ENCODE assay signal across 19 cellular contexts in genomic region chr4:3417448-3417847, GRCh38. TPM values are rescaled to one million over a fixed set of nuclear protein-coding genes. Genes with fewer than 3 reads are reported as not detected.
DNase-seq lines count a peak whose midpoint lies in the region; ATAC-seq and TF ChIP-seq lines count a peak whose summit lies in the region.
"Had no signal": no experiment of that assay in that cellular context is flagged by ENCODE, and none has a peak within 500 bp of the region (broad histone marks: within the 10 kb centered on the region; RNA-seq: fewer than 3 reads in every experiment).

No MANE protein-coding gene starts in this region.

- H3K27ac ChIP-seq in BLaER1 (0 out of 2 replicates have a peak overlapping the region, but pooled peaks have one; percentile 14), IMR-90 (ENCODE audit: insufficient read depth, low read length) (no peak overlapping the region), osteoblast (ENCODE audit: low read depth, low read length) (no peak overlapping the region)
- H3K27ac ChIP-seq: HL-60 had no signal

- H4K8ac ChIP-seq in IMR-90 (ENCODE audit: low read depth in 2 of 2, low read length in 2 of 2) = no peak overlapping the region

- H2BK15ac ChIP-seq in IMR-90 (ENCODE audit: low read depth, low read length) = no peak overlapping the region

- peaks cover 12% of the 10 kb centered on the region for H3K4me1 Mint-ChIP-seq in glutamatergic neuron (ENCODE audit: low read depth, unreplicated experiment)
- H3K4me1 Mint-ChIP-seq: CD4-positive, alpha-beta memory T cell had no signal

- peaks cover 0 to 9% of the 10 kb centered on the region in 2 experiments; a peak in 2 of 4 replicates for H3K79me1 ChIP-seq in IMR-90 (ENCODE audit: low read depth in 1 of 2, low read length in 2 of 2)

- no peak overlapping the region for H3K14ac ChIP-seq in IMR-90 (replicated peaks; ENCODE audit: low read depth, low read length)

- H2AK5ac ChIP-seq in IMR-90 (ENCODE audit: low read depth, low read length) = no peak overlapping the region

- no peaks in the 10 kb centered on the region for H3K79me2 ChIP-seq in osteoblast (ENCODE audit: insufficient read depth, low read length)

- no peak overlapping the region for H2BK20ac ChIP-seq in IMR-90 (ENCODE audit: low read depth, low read length)

- peaks cover 71% of the 10 kb centered on the region for H3K36me3 ChIP-seq in BLaER1
- H3K36me3 ChIP-seq in IMR-90 (ENCODE audit: control insufficient read depth, insufficient read depth, low read length) = peaks cover 24% of the 10 kb centered on the region
- no peaks in the 10 kb centered on the region for H3K36me3 ChIP-seq in osteoblast (ENCODE audit: insufficient read depth, low read length)

- dilution Hi-C loops in IMR-90 (cut with HindIII; ENCODE audit: low sequenced_read_pairs, unreplicated experiment) = no loop called here

- no peaks in the 10 kb centered on the region for H3K36me3 Mint-ChIP-seq in glutamatergic neuron (ENCODE audit: unreplicated experiment)

- TF ChIP-seq RAD21 in IMR-90 (IDR thresholded peaks at IDR 0.05; ENCODE audit: low read length) = no peak

- no peak overlapping the region for H2BK120ac ChIP-seq in IMR-90 (ENCODE audit: low read depth, low read length)

- H3K4ac ChIP-seq in IMR-90 (ENCODE audit: low read depth, low read length) = no peak overlapping the region

- in situ Hi-C loops in IMR-90 (cut with MboI; ENCODE audit: low sequenced_read_pairs) = no loop called here

- H3K27me3 ChIP-seq in BLaER1 (no peaks in the 10 kb centered on the region), IMR-90 (ENCODE audit: control insufficient read depth, insufficient read depth, low read length) (no peaks in the 10 kb centered on the region), osteoblast (ENCODE audit: insufficient read depth, low read length) (no peaks in the 10 kb centered on the region)
- H3K27me3 ChIP-seq: SJCRH30 had no signal

- no peak for ATAC-seq in IMR-90 (ENCODE audit: low read depth)
- ATAC-seq in GM21390 (IDR thresholded peaks at IDR 0.05; ENCODE audit: unreplicated experiment) = no peak
- no peak for ATAC-seq in HG03025 (IDR thresholded peaks at IDR 0.05; ENCODE audit: low FRiP score, unreplicated experiment)
- ATAC-seq: GM23338 had no signal

- CTCF ChIA-PET in IMR-90 (lab: Yijun Ruan, JAX) = interaction anchor here (0.5 to 0.6 kb wide), 2 partner anchors 22 to 82 kb away, joined by 3 to 5 read pairs; no protein-coding TSS in a partner anchor

- DNase-seq in IMR-90 (no peak), glutamatergic neuron (peak; percentile 5), osteoblast (ENCODE audit: insufficient read length, low spot score, missing footprints) (peak; percentile 65), NCI-H146 treated with DMSO at 0.1 percent for 48 hours (lab: John Stamatoyannopoulos, UW; ENCODE audit: unreplicated experiment) (no peak), DMS114 treated with DMSO at 0.1 percent for 48 hours (lab: John Stamatoyannopoulos, UW; ENCODE audit: unreplicated experiment) (no peak)
- DNase-seq: ACHN; CD4-positive, alpha-beta memory T cell; GDM1; MM.1S; NCI-H1105 treated with DMSO at 0.1 percent for 48 hours; NCI-H1930; NCI-H2171; NCI-H510A; SJCRH30 had no signal

- peaks cover 2% of the 10 kb centered on the region for H3K27me3 Mint-ChIP-seq in glutamatergic neuron (ENCODE audit: unreplicated experiment)
- H3K27me3 Mint-ChIP-seq: CD4-positive, alpha-beta memory T cell had no signal

- no peak overlapping the region for H3K9ac ChIP-seq in BLaER1
- H3K9ac ChIP-seq in IMR-90 (ENCODE audit: low read depth, low read length) = no peak overlapping the region

- no peak overlapping the region for H3K18ac ChIP-seq in IMR-90 (ENCODE audit: low read depth, low read length)

- peaks cover 93% of the 10 kb centered on the region for H4K20me1 ChIP-seq in BLaER1
- peaks cover 4% of the 10 kb centered on the region for H4K20me1 ChIP-seq in IMR-90 (ENCODE audit: insufficient read depth, low read length)
- peaks cover 7% of the 10 kb centered on the region for H4K20me1 ChIP-seq in osteoblast (ENCODE audit: insufficient read depth, low read length)

- H3K4me3 Mint-ChIP-seq in glutamatergic neuron (ENCODE audit: unreplicated experiment) = no peak overlapping the region
- H3K4me3 Mint-ChIP-seq: CD4-positive, alpha-beta memory T cell; GM23338 had no signal

- H3K9me3 ChIP-seq in BLaER1 (no peaks in the 10 kb centered on the region), IMR-90 (ENCODE audit: control insufficient read depth, insufficient read depth, low read length) (no peaks in the 10 kb centered on the region), osteoblast (ENCODE audit: low read depth, low read length) (no peaks in the 10 kb centered on the region)
- H3K9me3 ChIP-seq: SJCRH30 had no signal

- H3K27ac Mint-ChIP-seq in glutamatergic neuron (ENCODE audit: unreplicated experiment) = no peak overlapping the region
- H3K27ac Mint-ChIP-seq: CD4-positive, alpha-beta memory T cell had no signal

- no peak overlapping the region for H3K23ac ChIP-seq in IMR-90 (ENCODE audit: low read depth, low read length)

- no peak overlapping the region for H3K56ac ChIP-seq in IMR-90 (ENCODE audit: extremely low read depth, insufficient read depth, low read length)

- no peak for TF ChIP-seq CTCF in IMR-90 (conservative IDR thresholded peaks at IDR 0.05; ENCODE audit: low read depth, low read length)
- TF ChIP-seq CTCF in glutamatergic neuron (IDR thresholded peaks at IDR 0.05; ENCODE audit: partially characterized antibody, unreplicated experiment) = no peak
- no peak for TF ChIP-seq CTCF in osteoblast (IDR thresholded peaks at IDR 0.05; ENCODE audit: extremely low read depth, low read depth, low read length)

- H3K4me3 ChIP-seq in BLaER1 = no peak overlapping the region
- no peak overlapping the region for H3K4me3 ChIP-seq in IMR-90 (ENCODE audit: insufficient read depth, low read depth, low read length)
- no peak overlapping the region for H3K4me3 ChIP-seq in osteoblast (ENCODE audit: insufficient read depth, low read length)
- H3K4me3 ChIP-seq: GM23338, SJCRH30 had no signal

- no peak overlapping the region for H4K5ac ChIP-seq in IMR-90 (ENCODE audit: low read depth, low read length)

- peaks cover 7% of the 10 kb centered on the region for H3K9me3 Mint-ChIP-seq in glutamatergic neuron (ENCODE audit: unreplicated experiment)
- H3K9me3 Mint-ChIP-seq: CD4-positive, alpha-beta memory T cell; GM23338 had no signal

- 97% methylated on average over 7 of the region's 21 CpGs; no CpG with 5 or more reads in 1 of the 2 experiments for WGBS in IMR-90 (ENCODE audit: extremely low coverage in 2 of 2, insufficient read length in 1 of 2), 2 experiments

- H2BK5ac ChIP-seq in IMR-90 (ENCODE audit: low read depth, low read length, poor library complexity, severe bottlenecking) = no peak overlapping the region

- no peak overlapping the region for H4K91ac ChIP-seq in IMR-90 (ENCODE audit: insufficient read depth, low read depth, low read length)

- H2AK9ac ChIP-seq in IMR-90 (replicated peaks; ENCODE audit: low read depth, low read length, poor library complexity) = no peak overlapping the region

- H3K4me2 ChIP-seq in BLaER1 (peak overlapping the region; percentile 55), IMR-90 (ENCODE audit: low read depth, low read length) (no peak overlapping the region), osteoblast (ENCODE audit: insufficient read depth, low read length) (no peak overlapping the region)
- H3K4me2 ChIP-seq: GM23338 had no signal

- intact Hi-C loops in IMR-90 (cut with micrococcal nuclease) = no loop called here

- H2AFZ ChIP-seq in IMR-90 (replicated peaks; ENCODE audit: low read length, poor library complexity) (peak overlapping the region; percentile 29), osteoblast (ENCODE audit: low read length) (no peak overlapping the region)
- H2AFZ ChIP-seq: GM23338 had no signal

- POLR2A ChIA-PET in IMR-90 (lab: Charles Lee; ENCODE audit: unreplicated experiment) = no interaction called here

- H3K4me1 ChIP-seq in BLaER1 = peaks cover 66% of the 10 kb centered on the region
- H3K4me1 ChIP-seq in IMR-90 (ENCODE audit: control insufficient read depth, insufficient read depth, low read length) = no peaks in the 10 kb centered on the region
- H3K4me1 ChIP-seq in osteoblast (ENCODE audit: insufficient read depth, low read length) = no peaks in the 10 kb centered on the region

- BruUV-seq in IMR-90 (replicated peaks; lab: Mats Ljungman, UMichigan) = no TSS peak

- no peak for TF ChIP-seq POLR2A in IMR-90 (IDR thresholded peaks at IDR 0.05; ENCODE audit: low read depth, low read length)

- peaks cover 11% of the 10 kb centered on the region; the same call in 1 of the 2 replicates for H3K9me1 ChIP-seq in IMR-90 (ENCODE audit: insufficient read depth, low read length)

TF ChIP-seq in IMR-90, 13 proteins besides CTCF, POLR2A, EP300 and RAD21 (continues in another document):
- no peak for TF ChIP-seq NFE2L2 (IDR thresholded peaks at IDR 0.05; ENCODE audit: low read depth, low read length)
- TF ChIP-seq ELK1 (IDR thresholded peaks at IDR 0.05; ENCODE audit: borderline replicate concordance, low read depth, low read length) = no peak
- TF ChIP-seq MAZ (IDR thresholded peaks at IDR 0.05; ENCODE audit: borderline replicate concordance, low read depth, low read length) = no peak

RNA-seq across cellular contexts. Expression of gene HGFAC, which starts 24.3 kb away (rescaled TPM):
- total RNA-seq in IMR-90 (2012; rRNA removed) = not detected in 2 replicates
- polyA plus RNA-seq in IMR-90 (2012; rRNA removed) = 0.05 and 0.23 TPM in 2 replicates
- 0.10 TPM in 1 of 2 replicates, not detected in the other for polyA plus RNA-seq in IMR-90 (2012; cell fraction: cytosol; rRNA removed)
- 1.0 and 3.0 TPM in 2 replicates for polyA plus RNA-seq in IMR-90 (2012; cell fraction: nucleus; rRNA removed; ENCODE audit: low replicate concordance)
- 9.4 TPM for total RNA-seq in glutamatergic neuron (ENCODE audit: unreplicated experiment)
- total RNA-seq in osteoblast = not detected in 2 replicates
- polyA plus RNA-seq: CD4-positive, alpha-beta memory T cell; GM23338 had no signal

RNA-seq across cellular contexts. Expression of gene DOK7, which starts 45.7 kb away (rescaled TPM):
- total RNA-seq in IMR-90 (2012; rRNA removed) = not detected in 2 replicates
- polyA plus RNA-seq in IMR-90 (2012; rRNA removed) = not detected in 2 replicates
- 0.01 TPM in 1 of 2 replicates, not detected in the other for polyA plus RNA-seq in IMR-90 (2012; cell fraction: cytosol; rRNA removed)
- polyA plus RNA-seq in IMR-90 (2012; cell fraction: nucleus; rRNA removed; ENCODE audit: low replicate concordance) = 0.10 and 0.12 TPM in 2 replicates
- total RNA-seq in glutamatergic neuron (ENCODE audit: unreplicated experiment) = 5.1 TPM
- not detected in 2 replicates for total RNA-seq in osteoblast
- total RNA-seq: CD4-positive, alpha-beta memory T cell had no signal

Comparison
In these comparisons a context has a peak if more than half of its experiments do, and no peak if none do; other contexts are left out.
1. DNase-seq: peak in glutamatergic neuron (single experiment) and osteoblast (single experiment); none in IMR-90 (single experiment), NCI-H146 treated with DMSO at 0.1 percent for 48 hours (single experiment) and DMS114 treated with DMSO at 0.1 percent for 48 hours (single experiment).
2. RNA of gene HGFAC, which starts 24.3 kb away (total RNA-seq): 9.4 TPM in glutamatergic neuron (single experiment); not detected in IMR-90 and not detected in osteoblast; every median in the first group is over 10 times any median in the second.